11 cellular contexts compared by ENCODE assay signal in the genomic region with DNA sequence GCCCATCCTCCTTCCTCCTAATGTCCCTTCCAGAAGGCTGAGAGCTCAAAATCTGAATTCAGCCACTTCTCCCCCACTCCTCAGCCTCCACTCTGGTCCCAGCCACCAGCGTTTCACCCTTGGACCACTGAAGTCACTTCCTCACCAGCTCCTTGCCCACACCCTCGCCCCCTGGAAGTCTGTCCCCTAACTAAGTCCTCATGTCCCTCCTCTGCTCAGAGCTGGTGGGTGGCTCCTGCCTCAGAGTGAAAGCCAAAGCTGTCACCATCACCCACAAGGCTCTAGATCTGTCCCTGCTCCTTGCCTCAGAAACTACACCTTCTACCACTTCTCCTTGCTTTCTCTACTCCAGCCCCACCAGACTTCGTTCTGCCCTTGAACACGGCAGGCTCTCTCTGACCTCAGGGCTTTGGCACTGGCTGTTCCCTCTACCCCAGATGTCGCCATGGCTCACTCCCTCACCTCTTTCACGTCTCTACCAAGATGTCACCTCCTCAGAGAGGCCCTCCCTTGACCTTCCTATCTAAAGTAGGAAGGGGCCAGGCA. TPM values are rescaled to one million over a fixed set of nuclear protein-coding genes. Genes with fewer than 3 reads are reported as not detected.
A peak's percentile ranks its signal among the peaks of the same experiment; 100 is the strongest.
DNase-seq lines count a peak whose midpoint lies in the region; ATAC-seq and TF ChIP-seq lines count a peak whose summit lies in the region.
"Had no signal": no experiment of that assay in that cellular context is flagged by ENCODE, and none has a peak within 500 bp of the region (broad histone marks: within the 10 kb centered on the region; RNA-seq: fewer than 3 reads in every experiment).

No MANE protein-coding gene starts in this region.

- peaks cover 40% of the 10 kb centered on the region for H3K4me1 Mint-ChIP-seq in T-helper 1 cell treated with Interleukin-12 subunit alpha and Interleukin-12 subunit beta and Interleukin-4 antibody, amounts not matched to agents 30 μg/mL and 1 μg/mL, for 36 hours (ENCODE audit: low read depth)
- H3K4me1 Mint-ChIP-seq in activated naive CD8-positive, alpha-beta T cell treated with anti-CD3 and anti-CD28 coated beads, Interleukin-2, amount 50 U/mL, for 24 hours, result peaks cover 59% of the 10 kb centered on the region
- peaks cover 22 to 59% (median 44%) of the 10 kb centered on the region in 7 donors for H3K4me1 Mint-ChIP-seq in naive thymus-derived CD4-positive, alpha-beta T cell

- peaks cover 20 to 24% of the 10 kb centered on the region in 2 donors for H3K4me1 ChIP-seq in naive thymus-derived CD4-positive, alpha-beta T cell (ENCODE audit: control insufficient read depth in 2 of 2, insufficient read depth in 2 of 2, low read length in 2 of 2)
- peaks cover 20% of the 10 kb centered on the region for H3K4me1 ChIP-seq in effector memory CD4-positive, alpha-beta T cell (ENCODE audit: control insufficient read depth, insufficient read depth, low read length, poor library complexity, severe bottlenecking)

- DNase-seq in T-helper 1 cell (no peak), HFF-Myc (ENCODE audit: extremely low read depth, low read depth) (no peak), NK-92 (lab: John Stamatoyannopoulos, UW; ENCODE audit: unreplicated experiment) (no peak), mucosa of gallbladder (ENCODE audit: low spot score) (no peak)
- DNase-seq in activated naive CD8-positive, alpha-beta T cell treated with anti-CD3 and anti-CD28 coated beads, Interleukin-2, amount 50 U/mL, for 24 hours, result no peak
- no peak for DNase-seq in naive thymus-derived CD4-positive, alpha-beta T cell
- DNase-seq in effector memory CD4-positive, alpha-beta T cell, result no peak
- DNase-seq: activated naive CD4-positive, alpha-beta T cell treated with Interleukin-2 at 50 U/mL for 16 hours; NCI-H2029 had no signal

- peak overlapping the region; percentile 63 for H3K4me3 Mint-ChIP-seq in T-helper 1 cell treated with Interleukin-12 subunit alpha and Interleukin-12 subunit beta and Interleukin-4 antibody, amounts not matched to agents 30 μg/mL and 1 μg/mL, for 36 hours
- peak overlapping the region; percentile 38 for H3K4me3 Mint-ChIP-seq in activated naive CD8-positive, alpha-beta T cell treated with anti-CD3 and anti-CD28 coated beads, Interleukin-2, amount 50 U/mL, for 24 hours
- H3K4me3 Mint-ChIP-seq in naive thymus-derived CD4-positive, alpha-beta T cell, result peak overlapping the region in 8 of 10 donors; percentile 10 to 96 (median 48)

- intact Hi-C loops in naive thymus-derived CD4-positive, alpha-beta T cell (cut with micrococcal nuclease), result loop anchor here in 1 of 2 donors (5.0 kb wide), 2 partner anchors 160 to 270 kb away; a partner anchor contains a TSS

- POLR2A ChIA-PET in naive thymus-derived CD4-positive, alpha-beta T cell (lab: Charles Lee), result interaction anchor here (1.0 kb wide), 1 partner anchor 15 kb away, joined by 3 read pairs; no protein-coding TSS in a partner anchor

- TF ChIP-seq CTCF in HFF-Myc (IDR thresholded peaks at IDR 0.05; ENCODE audit: low read depth, low read length, missing control alignments), result no peak

- no peaks in the 10 kb centered on the region for H3K9me3 ChIP-seq in naive thymus-derived CD4-positive, alpha-beta T cell (ENCODE audit: control insufficient read depth in 2 of 3, low read length in 3 of 3)
- no peaks in the 10 kb centered on the region for H3K9me3 ChIP-seq in effector memory CD4-positive, alpha-beta T cell (ENCODE audit: control insufficient read depth, low read length)

- peaks cover 0 to 23% (median 0%) of the 10 kb centered on the region in 3 experiments for H3K36me3 ChIP-seq in naive thymus-derived CD4-positive, alpha-beta T cell (ENCODE audit: control insufficient read depth in 2 of 3, insufficient read depth in 3 of 3, low read length in 3 of 3)
- peaks cover 9% of the 10 kb centered on the region for H3K36me3 ChIP-seq in effector memory CD4-positive, alpha-beta T cell (ENCODE audit: control insufficient read depth, insufficient read depth, low read length)

- H3K27me3 ChIP-seq in naive thymus-derived CD4-positive, alpha-beta T cell (ENCODE audit: control insufficient read depth in 2 of 2, insufficient read depth in 2 of 2, low read length in 2 of 2), result no peaks in the 10 kb centered on the region
- H3K27me3 ChIP-seq in effector memory CD4-positive, alpha-beta T cell (replicated peaks; ENCODE audit: control insufficient read depth, insufficient read depth, low read length, poor library complexity, severe bottlenecking), result no peaks in the 10 kb centered on the region

- ATAC-seq in activated naive CD8-positive, alpha-beta T cell treated with anti-CD3 and anti-CD28 coated beads, Interleukin-2, amount 50 U/mL, for 24 hours, result no peak
- no peak for ATAC-seq in naive thymus-derived CD4-positive, alpha-beta T cell

- peak overlapping the region; percentile 67 for H3K27ac Mint-ChIP-seq in T-helper 1 cell treated with Interleukin-12 subunit alpha and Interleukin-12 subunit beta and Interleukin-4 antibody, amounts not matched to agents 30 μg/mL and 1 μg/mL, for 36 hours
- H3K27ac Mint-ChIP-seq in activated naive CD8-positive, alpha-beta T cell treated with anti-CD3 and anti-CD28 coated beads, Interleukin-2, amount 50 U/mL, for 24 hours, result no peak overlapping the region
- peak overlapping the region in 7 of 9 donors; percentile 13 to 76 (median 30) for H3K27ac Mint-ChIP-seq in naive thymus-derived CD4-positive, alpha-beta T cell

- CTCF ChIA-PET in naive thymus-derived CD4-positive, alpha-beta T cell (lab: Charles Lee), result interaction anchor here (0.6 kb wide), 1 partner anchor 45 kb away, joined by 8 read pairs; no protein-coding TSS in a partner anchor

- no peaks in the 10 kb centered on the region for H3K9me3 Mint-ChIP-seq in T-helper 1 cell treated with Interleukin-12 subunit alpha and Interleukin-12 subunit beta and Interleukin-4 antibody, amounts not matched to agents 30 μg/mL and 1 μg/mL, for 36 hours
- no peaks in the 10 kb centered on the region for H3K9me3 Mint-ChIP-seq in activated naive CD8-positive, alpha-beta T cell treated with anti-CD3 and anti-CD28 coated beads, Interleukin-2, amount 50 U/mL, for 24 hours
- peaks cover 0 to 2% (median 0%) of the 10 kb centered on the region in 11 donors for H3K9me3 Mint-ChIP-seq in naive thymus-derived CD4-positive, alpha-beta T cell

- no peak overlapping the region for H3K27ac ChIP-seq in naive thymus-derived CD4-positive, alpha-beta T cell (ENCODE audit: low read depth, low read length)
- H3K27ac ChIP-seq in effector memory CD4-positive, alpha-beta T cell (ENCODE audit: insufficient read depth, low read length, poor library complexity, severe bottlenecking), result no peak overlapping the region

- H3K36me3 Mint-ChIP-seq in T-helper 1 cell treated with Interleukin-12 subunit alpha and Interleukin-12 subunit beta and Interleukin-4 antibody, amounts not matched to agents 30 μg/mL and 1 μg/mL, for 36 hours (ENCODE audit: low read depth), result peaks cover 28% of the 10 kb centered on the region
- peaks cover 7% of the 10 kb centered on the region for H3K36me3 Mint-ChIP-seq in activated naive CD8-positive, alpha-beta T cell treated with anti-CD3 and anti-CD28 coated beads, Interleukin-2, amount 50 U/mL, for 24 hours (ENCODE audit: low read depth)
- peaks cover 0 to 15% (median 7%) of the 10 kb centered on the region in 5 donors for H3K36me3 Mint-ChIP-seq in naive thymus-derived CD4-positive, alpha-beta T cell

- peak overlapping the region; percentile 84 for H3K4me3 ChIP-seq in HFF-Myc (replicated peaks; ENCODE audit: low read depth, low read length)
- H3K4me3 ChIP-seq in naive thymus-derived CD4-positive, alpha-beta T cell (ENCODE audit: low read length), result no peak overlapping the region
- no peak overlapping the region for H3K4me3 ChIP-seq in effector memory CD4-positive, alpha-beta T cell (ENCODE audit: insufficient read depth, low read depth, low read length, poor library complexity, severe bottlenecking)

- H3K27me3 Mint-ChIP-seq in T-helper 1 cell treated with Interleukin-12 subunit alpha and Interleukin-12 subunit beta and Interleukin-4 antibody, amounts not matched to agents 30 μg/mL and 1 μg/mL, for 36 hours (ENCODE audit: low read depth), result no peaks in the 10 kb centered on the region
- no peaks in the 10 kb centered on the region for H3K27me3 Mint-ChIP-seq in activated naive CD8-positive, alpha-beta T cell treated with anti-CD3 and anti-CD28 coated beads, Interleukin-2, amount 50 U/mL, for 24 hours
- no peaks in the 10 kb centered on the region for H3K27me3 Mint-ChIP-seq in naive thymus-derived CD4-positive, alpha-beta T cell

RNA-seq across cellular contexts. Expression of a gene that starts 1.7 kb away (rescaled TPM):
- 10 to 100 TPM; 45.1 to 88.2 (median 53.4) TPM for total RNA-seq in naive thymus-derived CD4-positive, alpha-beta T cell
- polyA plus RNA-seq in naive thymus-derived CD4-positive, alpha-beta T cell, result 10 to 100 TPM; 31.7 to 32.7 TPM
- total RNA-seq in mucosa of gallbladder, result 57.0 TPM

RNA-seq across cellular contexts. Expression of a gene that starts 15.6 kb away (rescaled TPM):
- total RNA-seq in naive thymus-derived CD4-positive, alpha-beta T cell, result 1 to 10 TPM in 4 of 5 experiments, under 1 TPM in 1; 0.45 to 8.2 (median 4.7) TPM
- 1 to 10 TPM; 5.1 to 5.4 TPM for polyA plus RNA-seq in naive thymus-derived CD4-positive, alpha-beta T cell
- total RNA-seq in mucosa of gallbladder, result 4.9 TPM

RNA-seq across cellular contexts. Expression of a gene that starts 17.2 kb away (rescaled TPM):
- total RNA-seq in naive thymus-derived CD4-positive, alpha-beta T cell, result 10 to 100 TPM in 3 of 5 experiments, 1 to 10 TPM in 2; 2.9 to 24.4 (median 11.1) TPM
- under 1 TPM; 0.56 to 0.61 TPM for polyA plus RNA-seq in naive thymus-derived CD4-positive, alpha-beta T cell
- 54.2 TPM for total RNA-seq in mucosa of gallbladder

RNA-seq across cellular contexts. Expression of a gene that starts 45.8 kb away (rescaled TPM):
- 1,000 to 10,000 TPM in 1 of 5 experiments, 100 to 1,000 TPM in 1, 10 to 100 TPM in 2, 1 to 10 TPM in 1; 2.1 to 1,925 (median 22.8) TPM for total RNA-seq in naive thymus-derived CD4-positive, alpha-beta T cell
- 1 to 10 TPM; 3.0 to 5.3 TPM for polyA plus RNA-seq in naive thymus-derived CD4-positive, alpha-beta T cell
- 7.2 TPM for total RNA-seq in mucosa of gallbladder
- total RNA-seq: A172 had no signal

RNA-seq across cellular contexts. Expression of a gene that starts 51.7 kb away (rescaled TPM):
- total RNA-seq in naive thymus-derived CD4-positive, alpha-beta T cell, result 10 to 100 TPM; 14.4 to 25.1 (median 19.2) TPM
- polyA plus RNA-seq in naive thymus-derived CD4-positive, alpha-beta T cell, result 1 to 10 TPM; 4.4 to 6.0 TPM
- 23.8 TPM for total RNA-seq in mucosa of gallbladder
